ENCODE assay signal across 23 cellular contexts in genomic region chr7:820341-820740, GRCh38. TPM values are rescaled to one million over a fixed set of nuclear protein-coding genes. Genes with fewer than 3 reads are reported as not detected.
DNase-seq lines count a peak whose midpoint lies in the region; ATAC-seq, FAIRE-seq and TF ChIP-seq lines count a peak whose summit lies in the region.
"Had no signal": no experiment of that assay in that cellular context is flagged by ENCODE, and none has a peak within 500 bp of the region (broad histone marks: within the 10 kb centered on the region; RNA-seq: fewer than 3 reads in every experiment).

No MANE protein-coding gene starts in this region.

- H3K9ac ChIP-seq in GM12878 (ENCODE audit: control insufficient read depth, insufficient read depth, low read length) = no peak overlapping the region
- H3K9ac ChIP-seq: SK-N-SH had no signal

- WGBS in GM12878 (ENCODE audit: insufficient coverage, insufficient replicate concordance, low lambda C conversion rate, missing lambda C conversion rate) = 0% methylated on average over 1 of the region's 1 CpG
- 83 to 92% (median 88%) methylated on average over 1 of the region's 1 CpG for WGBS in psoas muscle, 3 donors

- peak overlapping the region; percentile 21; the same call in 1 of the 2 replicates for H3K4me2 ChIP-seq in GM12878 (ENCODE audit: control insufficient read depth, insufficient read depth)
- H3K4me2 ChIP-seq: SK-N-SH had no signal

- H3K4me3 Mint-ChIP-seq in activated naive CD4-positive, alpha-beta T cell treated with anti-CD3 and anti-CD28 coated beads for 36 hours = no peak overlapping the region
- H3K4me3 Mint-ChIP-seq in activated naive CD4-positive, alpha-beta T cell treated with anti-CD3 and anti-CD28 coated beads, Interleukin-2, amount 10 ng/mL, durations not matched to agents 7 days and 5 days = no peak overlapping the region
- H3K4me3 Mint-ChIP-seq in HFFc6 = no peak overlapping the region
- H3K4me3 Mint-ChIP-seq: CD8-positive, alpha-beta T cell had no signal

- H3K4me1 Mint-ChIP-seq in activated naive CD4-positive, alpha-beta T cell treated with anti-CD3 and anti-CD28 coated beads for 36 hours (ENCODE audit: low read depth) = peaks cover 62% of the 10 kb centered on the region
- H3K4me1 Mint-ChIP-seq in activated naive CD4-positive, alpha-beta T cell treated with anti-CD3 and anti-CD28 coated beads, Interleukin-2, amount 10 ng/mL, durations not matched to agents 7 days and 5 days = peaks cover 50% of the 10 kb centered on the region
- H3K4me1 Mint-ChIP-seq in HFFc6 (ENCODE audit: low read depth) = peaks cover 73% of the 10 kb centered on the region

- peaks cover 12% of the 10 kb centered on the region for H3K36me3 Mint-ChIP-seq in activated naive CD4-positive, alpha-beta T cell treated with anti-CD3 and anti-CD28 coated beads for 36 hours (ENCODE audit: low read depth)
- peaks cover 26% of the 10 kb centered on the region for H3K36me3 Mint-ChIP-seq in activated naive CD4-positive, alpha-beta T cell treated with anti-CD3 and anti-CD28 coated beads, Interleukin-2, amount 10 ng/mL, durations not matched to agents 7 days and 5 days
- H3K36me3 Mint-ChIP-seq in HFFc6 (ENCODE audit: low read depth) = peaks cover 51% of the 10 kb centered on the region

- TF ChIP-seq POLR2A in GM12878 (IDR thresholded peaks at IDR 0.05; ENCODE audit: low read depth, low read length) = no peak

- H3K4me1 ChIP-seq in GM12878 (ENCODE audit: control insufficient read depth, insufficient read depth, low read length) (peaks cover 12% of the 10 kb centered on the region), psoas muscle (peaks cover 73% of the 10 kb centered on the region)

- ATAC-seq in GM12878 (peak; percentile 13; the same call in 2 of the 3 replicates), psoas muscle (no peak), GM18868 (IDR thresholded peaks at IDR 0.05; ENCODE audit: unreplicated experiment) (no peak)
- ATAC-seq: CD8-positive, alpha-beta T cell; sciatic nerve had no signal

- no peak for TF ChIP-seq EP300 in GM12878 (IDR thresholded peaks at IDR 0.05; ENCODE audit: borderline replicate concordance in 1 of 2, control insufficient read depth in 1 of 2, low read depth in 2 of 2, low read length in 2 of 2)

- in situ Hi-C loops in GM12878 (cut with MboI) = no loop called here

- no peaks in the 10 kb centered on the region for H3K9me3 Mint-ChIP-seq in activated naive CD4-positive, alpha-beta T cell treated with anti-CD3 and anti-CD28 coated beads for 36 hours
- no peaks in the 10 kb centered on the region for H3K9me3 Mint-ChIP-seq in activated naive CD4-positive, alpha-beta T cell treated with anti-CD3 and anti-CD28 coated beads, Interleukin-2, amount 10 ng/mL, durations not matched to agents 7 days and 5 days
- H3K9me3 Mint-ChIP-seq in HFFc6 = peaks cover 4% of the 10 kb centered on the region; the same call in 1 of the 2 replicates
- H3K9me3 Mint-ChIP-seq: CD8-positive, alpha-beta T cell had no signal

- H3K79me2 ChIP-seq in GM12878 (ENCODE audit: control insufficient read depth, insufficient read depth, low read length) = peaks cover 70% of the 10 kb centered on the region

- TF ChIP-seq CTCF in HFFc6 (IDR thresholded peaks at IDR 0.05) (no peak), GM12878 (IDR thresholded peaks at IDR 0.05 in 2 of 3, conservative IDR thresholded peaks at IDR 0.05 in 1 of 3; ENCODE audit: control insufficient read depth in 2 of 3, extremely low read depth in 1 of 3, insufficient read depth in 1 of 3, low read depth in 3 of 3, low read length in 3 of 3) (no peak), psoas muscle (IDR thresholded peaks at IDR 0.05) (no peak), D721Med (IDR thresholded peaks at IDR 0.05; ENCODE audit: insufficient read depth, missing control alignments) (no peak)

- no peaks in the 10 kb centered on the region for H4K20me1 ChIP-seq in GM12878 (ENCODE audit: control insufficient read depth, insufficient read depth)

- peak overlapping the region; percentile 22; the same call in 1 of the 2 replicates for H3K4me3 ChIP-seq in GM12878
- H3K4me3 ChIP-seq in psoas muscle = no peak overlapping the region
- H3K4me3 ChIP-seq: thoracic aorta had no signal

- CTCF ChIA-PET in activated naive CD4-positive, alpha-beta T cell treated with anti-CD3 and anti-CD28 coated beads for 36 hours (lab: Charles Lee) = interaction anchor here (0.9 kb wide), 1 partner anchor 45 kb away, joined by 3 read pairs; no protein-coding TSS in a partner anchor
- CTCF ChIA-PET in activated naive CD4-positive, alpha-beta T cell treated with anti-CD3 and anti-CD28 coated beads, Interleukin-2, amount 10 ng/mL, durations not matched to agents 7 days and 5 days (lab: Charles Lee) = no interaction called here
- CTCF ChIA-PET in GM12878 (lab: Yijun Ruan, JAX) = interaction anchor here (1.0 kb wide), 1 partner anchor 11 kb away, joined by 3 read pairs; the partner anchor contains the start of gene SUN1

- no TSS peak for BruUV-seq in GM12878 (replicated peaks; lab: Mats Ljungman, UMichigan)

- H3K27ac ChIP-seq in GM12878 (ENCODE audit: control insufficient read depth, insufficient read depth) (no peak overlapping the region), psoas muscle (peak overlapping the region; percentile 91)
- H3K27ac ChIP-seq: thoracic aorta had no signal

- no peak for TF ChIP-seq RAD21 in GM12878 (IDR thresholded peaks at IDR 0.05; ENCODE audit: insufficient read depth, low read depth, low read length)

- peak; percentile 61 for DNase-seq in activated naive CD4-positive, alpha-beta T cell treated with anti-CD3 and anti-CD28 coated beads for 36 hours
- no peak for DNase-seq in activated naive CD4-positive, alpha-beta T cell treated with anti-CD3 and anti-CD28 coated beads, Interleukin-2, amount 10 ng/mL, durations not matched to agents 7 days and 5 days
- DNase-seq in HFFc6 (no peak), GM12878 (ENCODE audit: low read depth, low spot score) (no peak), psoas muscle (no peak), D721Med (ENCODE audit: insufficient read length, low spot score) (no peak), NCI-H446 (lab: John Stamatoyannopoulos, UW) (no peak)
- DNase-seq: activated CD4-positive, CD25-positive, alpha-beta regulatory T cell; activated effector memory CD4-positive, alpha-beta T cell treated with anti-CD3 and anti-CD28 coated beads, Interleukin-2, amount 50 U/mL, for 16 hours; CD8-positive, alpha-beta T cell; DMS79 treated with DMSO at 0.1 percent for 48 hours; effector CD4-positive, alpha-beta T cell; erythroblast; HCEC 1CT; mammary epithelial cell; NCI-H1092; NCI-H2029; NCI-H510A; RPMI8226; SK-N-SH had no signal

- POLR2A ChIA-PET in GM12878 (lab: Charles Lee) = interaction anchor here (5.0 kb wide), 1 partner anchor 10 kb away, joined by 34 read pairs; the partner anchor contains the start of gene SUN1

- SMC1A ChIA-PET in GM12878 (lab: Charles Lee; ENCODE audit: uncharacterized antibody, unreplicated experiment) = no interaction called here

- H3K27me3 ChIP-seq in GM12878 (replicated peaks in 1 of 2; ENCODE audit: control insufficient read depth in 2 of 2, insufficient read depth in 2 of 2, low read length in 1 of 2) = no peaks in the 10 kb centered on the region
- no peaks in the 10 kb centered on the region for H3K27me3 ChIP-seq in psoas muscle (ENCODE audit: insufficient read depth in 3 of 3, low read length in 2 of 3)

- RAD21 ChIA-PET in GM12878 (lab: Charles Lee; ENCODE audit: unreplicated experiment) = no interaction called here

- FAIRE-seq in GM12878 (lab: Jason Lieb, UNC) (no peak), D721Med (lab: Jason Lieb, UNC) (no peak)

- intact Hi-C loops in activated naive CD4-positive, alpha-beta T cell treated with anti-CD3 and anti-CD28 coated beads for 36 hours (cut with micrococcal nuclease) = loop anchor here (1.0 kb wide), 1 partner anchor 12 kb away; the partner anchor contains the start of gene SUN1
- intact Hi-C loops in GM12878 (cut with micrococcal nuclease; ENCODE audit: unreplicated experiment) (no loop called here), psoas muscle (cut with DNase I) (loop anchor here (2.0 to 5.0 kb wide), 2 partner anchors 47 to 52 kb away; no protein-coding TSS in a partner anchor)

- no peak overlapping the region for H2AFZ ChIP-seq in GM12878 (ENCODE audit: control insufficient read depth, low read depth, low read length)

- H3K27ac Mint-ChIP-seq in activated naive CD4-positive, alpha-beta T cell treated with anti-CD3 and anti-CD28 coated beads for 36 hours = peak overlapping the region; percentile 80
- H3K27ac Mint-ChIP-seq in activated naive CD4-positive, alpha-beta T cell treated with anti-CD3 and anti-CD28 coated beads, Interleukin-2, amount 10 ng/mL, durations not matched to agents 7 days and 5 days = no peak overlapping the region
- peak overlapping the region; percentile 24; the same call in 1 of the 2 replicates for H3K27ac Mint-ChIP-seq in HFFc6
- H3K27ac Mint-ChIP-seq: CD8-positive, alpha-beta T cell had no signal

- H3K36me3 ChIP-seq in GM12878 (ENCODE audit: control insufficient read depth in 2 of 2, insufficient read depth in 2 of 2, low read length in 1 of 2) (peaks cover 0 to 2% of the 10 kb centered on the region in 2 experiments; a peak in 3 of 4 replicates), psoas muscle (ENCODE audit: insufficient read depth in 1 of 2, low read depth in 1 of 2) (no peaks in the 10 kb centered on the region)
- H3K36me3 ChIP-seq: thoracic aorta had no signal

- no peaks in the 10 kb centered on the region for H3K27me3 Mint-ChIP-seq in activated naive CD4-positive, alpha-beta T cell treated with anti-CD3 and anti-CD28 coated beads for 36 hours (ENCODE audit: low read depth)
- peaks cover 15% of the 10 kb centered on the region for H3K27me3 Mint-ChIP-seq in activated naive CD4-positive, alpha-beta T cell treated with anti-CD3 and anti-CD28 coated beads, Interleukin-2, amount 10 ng/mL, durations not matched to agents 7 days and 5 days
- peaks cover 6% of the 10 kb centered on the region for H3K27me3 Mint-ChIP-seq in HFFc6 (ENCODE audit: insufficient read depth)

- H3K9me3 ChIP-seq in GM12878 (replicated peaks; ENCODE audit: control insufficient read depth, insufficient read depth, low read length) = no peaks in the 10 kb centered on the region
- H3K9me3 ChIP-seq in psoas muscle = no peaks in the 10 kb centered on the region
- H3K9me3 ChIP-seq: SK-N-SH, thoracic aorta had no signal

RNA-seq across cellular contexts. Expression of gene SUN1, which starts 11.9 kb away (rescaled TPM):
- 10 to 100 TPM; 67.8 to 74.4 TPM for total RNA-seq in activated naive CD4-positive, alpha-beta T cell treated with anti-CD3 and anti-CD28 coated beads for 36 hours
- 10 to 100 TPM; 51.0 to 69.8 (median 61.2) TPM for total RNA-seq in HFFc6 (2021; fragmentation: NEBNext Ultra II Directional; extraction: Animal tissue kit (Norgen Biotek cat#: 25700))
- 717 and 806 TPM in 2 replicates for total RNA-seq in GM12878 (2013; cell fraction: nucleolus; rRNA removed)
- total RNA-seq in GM12878 (2014; rRNA removed) (65.2 and 70.7 TPM in 2 replicates), GM12878 (2014; rRNA removed; fragmentation: Illumina TruSeq; extraction: Trizol) (33.0 and 33.5 TPM in 2 replicates), GM12878 (2021) (69.3 and 75.8 TPM in 2 replicates), psoas muscle (100 to 1,000 TPM; 125 to 144 (median 137) TPM)
- 38.0 TPM for polyA plus RNA-seq in GM12878 (2011; ENCODE audit: low read depth)
- polyA plus RNA-seq in GM12878 (2011; rRNA removed) (71.4 and 107 TPM in 2 replicates), GM12878 (2014; fragmentation: Illumina TruSeq; extraction: Trizol) (35.2 and 43.4 TPM in 2 replicates), GM12878 (2014; fragmentation: Nextera tagmentation; extraction: Ambion mirVana) (10 to 100 TPM; 27.8 to 28.1 TPM), GM12878 (2014; rRNA removed) (89.9 and 106 TPM in 2 replicates), GM12878 (2016; fragmentation: Nextera tagmentation; extraction: Ambion mirVana) (10 to 100 TPM; 64.7 to 66.8 TPM), psoas muscle (100 to 1,000 TPM in 1 of 3 donors, 10 to 100 TPM in 2; 52.5 to 159 (median 64.6) TPM)
- 116 and 211 TPM in 2 replicates for polyA plus RNA-seq in GM12878 (2011; cell fraction: cytosol; rRNA removed)
- 517 and 533 TPM in 2 replicates for polyA plus RNA-seq in GM12878 (2011; cell fraction: nucleus; rRNA removed)
- 77.9 and 87.3 TPM in 2 replicates for polyA plus RNA-seq in GM12878 (2012)
- 73.1 and 122 TPM in 2 replicates for polyA minus RNA-seq in GM12878 (2011; rRNA and poly(A)+ RNA removed)
- polyA minus RNA-seq in GM12878 (2011; cell fraction: cytosol; rRNA and poly(A)+ RNA removed) = 18.4 and 29.0 TPM in 2 replicates
- polyA minus RNA-seq in GM12878 (2011; cell fraction: nucleus; rRNA and poly(A)+ RNA removed) = 180 and 264 TPM in 2 replicates

RNA-seq across cellular contexts. Expression of gene GET4, which starts 56.0 kb away (rescaled TPM):
- total RNA-seq in activated naive CD4-positive, alpha-beta T cell treated with anti-CD3 and anti-CD28 coated beads for 36 hours = 10 to 100 TPM; 19.3 to 20.2 TPM
- total RNA-seq in HFFc6 (2021; fragmentation: NEBNext Ultra II Directional; extraction: Animal tissue kit (Norgen Biotek cat#: 25700)) = 10 to 100 TPM; 21.3 to 26.3 (median 25.5) TPM
- total RNA-seq in GM12878 (2013; cell fraction: nucleolus; rRNA removed) = 17.2 and 17.8 TPM in 2 replicates
- total RNA-seq in GM12878 (2014; rRNA removed) (42.9 and 53.6 TPM in 2 replicates), GM12878 (2014; rRNA removed; fragmentation: Illumina TruSeq; extraction: Trizol) (12.0 and 16.1 TPM in 2 replicates), GM12878 (2021) (40.7 and 42.1 TPM in 2 replicates), psoas muscle (10 to 100 TPM; 27.3 to 42.3 (median 29.1) TPM)
- polyA plus RNA-seq in GM12878 (2011; ENCODE audit: low read depth) = 18.4 TPM
- polyA plus RNA-seq in GM12878 (2011; rRNA removed) (17.6 and 25.9 TPM in 2 replicates), GM12878 (2014; fragmentation: Illumina TruSeq; extraction: Trizol) (4.4 and 14.0 TPM in 2 replicates), GM12878 (2014; fragmentation: Nextera tagmentation; extraction: Ambion mirVana) (1 to 10 TPM in 1 of 2 experiments, under 1 TPM in 1; 0.66 to 2.3 TPM), GM12878 (2014; rRNA removed) (69.0 and 76.0 TPM in 2 replicates), GM12878 (2016; fragmentation: Nextera tagmentation; extraction: Ambion mirVana) (10 to 100 TPM; 68.9 to 73.8 TPM), psoas muscle (10 to 100 TPM; 36.8 to 51.1 (median 48.3) TPM)
- 37.7 and 58.5 TPM in 2 replicates for polyA plus RNA-seq in GM12878 (2011; cell fraction: cytosol; rRNA removed)
- 78.1 and 98.0 TPM in 2 replicates for polyA plus RNA-seq in GM12878 (2011; cell fraction: nucleus; rRNA removed)
- 31.9 and 33.0 TPM in 2 replicates for polyA plus RNA-seq in GM12878 (2012)
- 4.9 and 14.2 TPM in 2 replicates for polyA minus RNA-seq in GM12878 (2011; rRNA and poly(A)+ RNA removed)
- polyA minus RNA-seq in GM12878 (2011; cell fraction: cytosol; rRNA and poly(A)+ RNA removed) = 4.7 and 9.1 TPM in 2 replicates
- polyA minus RNA-seq in GM12878 (2011; cell fraction: nucleus; rRNA and poly(A)+ RNA removed) = 9.3 and 12.3 TPM in 2 replicates
